Comparison of ENCODE assay signal across 20 cellular contexts in the genomic region with DNA sequence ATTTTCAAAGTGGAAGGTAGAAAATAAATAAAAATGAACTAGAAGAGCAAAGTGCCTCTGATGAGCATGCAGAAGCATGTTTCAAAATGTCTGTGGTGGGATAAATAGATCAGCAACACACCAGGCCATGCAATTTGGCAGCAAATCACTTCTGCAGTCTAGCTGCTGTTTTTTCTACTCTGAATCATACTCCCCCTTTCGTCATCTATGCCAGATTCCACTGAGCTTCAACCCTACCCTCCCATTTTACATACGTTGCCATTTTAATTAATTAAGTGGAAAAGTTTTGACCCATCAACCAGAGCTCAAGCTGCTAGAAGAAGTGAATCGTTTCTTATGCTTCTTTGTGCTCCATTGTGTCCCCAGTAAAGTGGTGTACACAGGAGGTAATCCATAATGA.
DNase-seq lines count a peak whose midpoint lies in the region; ATAC-seq and TF ChIP-seq lines count a peak whose summit lies in the region.
"Had no signal": no experiment of that assay in that cellular context is flagged by ENCODE, and none has a peak within 500 bp of the region (broad histone marks: within the 10 kb centered on the region; RNA-seq: fewer than 3 reads in every experiment).

No MANE protein-coding gene starts in this region.

- H3K27me3 Mint-ChIP-seq in Calu3 (ENCODE audit: unreplicated experiment) = no peaks in the 10 kb centered on the region
- H3K27me3 Mint-ChIP-seq: activated CD4-positive, alpha-beta T cell treated with anti-CD3 and anti-CD28 coated beads for 36 hours; activated naive CD8-positive, alpha-beta T cell treated with anti-CD3 and anti-CD28 coated beads, Interleukin-2, amount 10 ng/mL, durations not matched to agents 7 days and 5 days; central memory CD8-positive, alpha-beta T cell had no signal

- no peaks in the 10 kb centered on the region for H3K36me3 ChIP-seq in body of pancreas (replicated peaks in 1 of 2; ENCODE audit: insufficient read depth in 1 of 2, low read depth in 2 of 2)
- H3K36me3 ChIP-seq: left lung, suprapubic skin, vagina had no signal

- no peak overlapping the region for H3K4me3 ChIP-seq in body of pancreas
- H3K4me3 ChIP-seq: left lung, mucosa of descending colon, suprapubic skin, vagina had no signal

- H3K27ac ChIP-seq in RWPE1 (no peak overlapping the region), body of pancreas (no peak overlapping the region)
- H3K27ac ChIP-seq: left lung, suprapubic skin, vagina had no signal

- no peak for ATAC-seq in body of pancreas
- ATAC-seq: activated CD4-positive, alpha-beta T cell treated with anti-CD3 and anti-CD28 coated beads for 36 hours; left lung; mucosa of descending colon had no signal

- no peaks in the 10 kb centered on the region for H3K9me3 ChIP-seq in body of pancreas
- H3K9me3 ChIP-seq: left lung, mucosa of descending colon, suprapubic skin, vagina had no signal

- CTCF ChIA-PET in Calu3 (lab: Charles Lee) = no interaction called here
- CTCF ChIA-PET in RWPE1 (lab: Yijun Ruan, JAX) = interaction anchor here (0.6 kb wide), 1 partner anchor 188 kb away, joined by 3 read pairs; no protein-coding TSS in a partner anchor

- peaks cover 16% of the 10 kb centered on the region for H3K4me1 Mint-ChIP-seq in Calu3 (ENCODE audit: low read depth, unreplicated experiment)
- H3K4me1 Mint-ChIP-seq: activated CD4-positive, alpha-beta T cell treated with anti-CD3 and anti-CD28 coated beads for 36 hours; activated naive CD8-positive, alpha-beta T cell treated with anti-CD3 and anti-CD28 coated beads, Interleukin-2, amount 10 ng/mL, durations not matched to agents 7 days and 5 days; central memory CD8-positive, alpha-beta T cell had no signal

- TF ChIP-seq CTCF in Calu3 (IDR thresholded peaks at IDR 0.05; ENCODE audit: unreplicated experiment) (no peak), RWPE1 (conservative IDR thresholded peaks at IDR 0.05; ENCODE audit: low read depth) (no peak), body of pancreas (IDR thresholded peaks at IDR 0.05) (no peak)

- H3K4me3 Mint-ChIP-seq in Calu3 (ENCODE audit: low read depth, unreplicated experiment) = peak overlapping the region; percentile 44
- H3K4me3 Mint-ChIP-seq: activated CD4-positive, alpha-beta T cell treated with anti-CD3 and anti-CD28 coated beads for 36 hours; activated naive CD8-positive, alpha-beta T cell treated with anti-CD3 and anti-CD28 coated beads, Interleukin-2, amount 10 ng/mL, durations not matched to agents 7 days and 5 days; central memory CD8-positive, alpha-beta T cell; neural crest cell had no signal

- peak overlapping the region; percentile 96 for H3K27ac Mint-ChIP-seq in Calu3 (ENCODE audit: unreplicated experiment)
- H3K27ac Mint-ChIP-seq: activated CD4-positive, alpha-beta T cell treated with anti-CD3 and anti-CD28 coated beads for 36 hours; activated naive CD8-positive, alpha-beta T cell treated with anti-CD3 and anti-CD28 coated beads, Interleukin-2, amount 10 ng/mL, durations not matched to agents 7 days and 5 days had no signal

- DNase-seq in Calu3 (no peak), RWPE1 (ENCODE audit: low spot score) (peak; percentile 55), dermis microvascular lymphatic vessel endothelial cell (ENCODE audit: low read depth in 2 of 2) (peak; percentile 2 to 85), kidney tubule cell (ENCODE audit: low spot score) (peak; percentile 1), body of pancreas (no peak), NCI-H524 treated with DMSO at 0.1 percent for 48 hours (lab: John Stamatoyannopoulos, UW) (no peak), hippocampal formation (lab: John Stamatoyannopoulos, UW) (no peak)
- DNase-seq in stimulated activated CD8-positive, alpha-beta memory T cell treated with anti-CD3 and anti-CD28 coated beads, Interleukin-4, amount 100 ng/mL, for 48 hours = no peak
- DNase-seq: activated CD4-positive, alpha-beta T cell treated with anti-CD3 and anti-CD28 coated beads for 36 hours; activated naive CD8-positive, alpha-beta T cell treated with anti-CD3 and anti-CD28 coated beads, Interleukin-2, amount 10 ng/mL, durations not matched to agents 7 days and 5 days; effector CD4-positive, alpha-beta T cell; GF-D8; GOT3; left lung; mucosa of descending colon; NCI-H187 treated with DMSO at 0.1 percent for 48 hours had no signal

- POLR2A ChIA-PET in RWPE1 (lab: Yijun Ruan, JAX; ENCODE audit: low non-redundant PET) = no interaction called here

- H3K36me3 Mint-ChIP-seq in Calu3 (ENCODE audit: insufficient read depth, unreplicated experiment) = no peaks in the 10 kb centered on the region
- H3K36me3 Mint-ChIP-seq: activated naive CD8-positive, alpha-beta T cell treated with anti-CD3 and anti-CD28 coated beads, Interleukin-2, amount 10 ng/mL, durations not matched to agents 7 days and 5 days had no signal

- intact Hi-C loops in Calu3 (cut with micrococcal nuclease; ENCODE audit: unreplicated experiment) (no loop called here), body of pancreas (cut with DNase I) (no loop called here)

- H3K4me1 ChIP-seq in body of pancreas = no peaks in the 10 kb centered on the region
- H3K4me1 ChIP-seq: left lung, suprapubic skin, vagina had no signal

- no peak for TF ChIP-seq POLR2A in body of pancreas (IDR thresholded peaks at IDR 0.05)

- H3K9me3 Mint-ChIP-seq in Calu3 (ENCODE audit: low read depth, unreplicated experiment) = no peaks in the 10 kb centered on the region
- H3K9me3 Mint-ChIP-seq: activated naive CD8-positive, alpha-beta T cell treated with anti-CD3 and anti-CD28 coated beads, Interleukin-2, amount 10 ng/mL, durations not matched to agents 7 days and 5 days; neural crest cell had no signal

- WGBS in body of pancreas, 2 donors = 54 to 58% methylated on average over 3 of the region's 3 CpGs

- H3K27me3 ChIP-seq in body of pancreas = no peaks in the 10 kb centered on the region
- H3K27me3 ChIP-seq: left lung, suprapubic skin, vagina had no signal

- no TSS peak for BruUV-seq in Calu3 (replicated peaks; lab: Mats Ljungman, UMichigan)

Comparison
In these comparisons a context has a peak if more than half of its experiments do, and no peak if none do; other contexts are left out.
1. DNase-seq: peak in RWPE1 (single experiment), dermis microvascular lymphatic vessel endothelial cell (2 of 2) and kidney tubule cell (single experiment); none in Calu3 (single experiment), body of pancreas (0 of 4), NCI-H524 treated with DMSO at 0.1 percent for 48 hours (single experiment), hippocampal formation (0 of 2) and stimulated activated CD8-positive, alpha-beta memory T cell treated with anti-CD3 and anti-CD28 coated beads, Interleukin-4, amount 100 ng/mL, for 48 hours (single experiment).